Comparison of ENCODE assay signal across 30 cellular contexts in genomic region chr4:124505211-124505610, GRCh38.
"Had no signal": no experiment of that assay in that cellular context is flagged by ENCODE, and none has a peak within 500 bp of the region (broad histone marks: within the 10 kb centered on the region; RNA-seq: fewer than 3 reads in every experiment).

No MANE protein-coding gene starts in this region.

- H3K27ac Mint-ChIP-seq: activated B cell treated with CpG ODN at 0.5 μM for 24 hours; activated CD4-positive, alpha-beta memory T cell treated with anti-CD3 and anti-CD28 coated beads, Interleukin-2, amount 10 ng/mL, durations not matched to agents 7 days and 5 days; activated CD8-positive, alpha-beta memory T cell treated with anti-CD3 and anti-CD28 coated beads, Interleukin-2, amount 10 ng/mL, durations not matched to agents 7 days and 5 days; activated naive CD4-positive, alpha-beta T cell treated with anti-CD3 and anti-CD28 coated beads, Interleukin-2, amount 10 ng/mL, durations not matched to agents 7 days and 5 days; activated naive CD8-positive, alpha-beta T cell; activated naive CD8-positive, alpha-beta T cell treated with anti-CD3 and anti-CD28 coated beads, Interleukin-2, amount 50 U/mL, for 24 hours; brain had no signal

- H3K4me3 ChIP-seq: cardiac muscle cell had no signal

- H3K27me3 ChIP-seq: cardiac muscle cell had no signal

- H3K9me3 Mint-ChIP-seq: activated B cell treated with CpG ODN at 0.5 μM for 24 hours; activated naive CD4-positive, alpha-beta T cell treated with anti-CD3 and anti-CD28 coated beads, Interleukin-2, amount 10 ng/mL, durations not matched to agents 7 days and 5 days; activated naive CD8-positive, alpha-beta T cell treated with anti-CD3 and anti-CD28 coated beads, Interleukin-2, amount 50 U/mL, for 24 hours had no signal

- H3K4me3 Mint-ChIP-seq: activated B cell treated with CpG ODN at 0.5 μM for 24 hours; activated CD4-positive, alpha-beta memory T cell treated with anti-CD3 and anti-CD28 coated beads, Interleukin-2, amount 10 ng/mL, durations not matched to agents 7 days and 5 days; activated CD8-positive, alpha-beta memory T cell treated with anti-CD3 and anti-CD28 coated beads, Interleukin-2, amount 10 ng/mL, durations not matched to agents 7 days and 5 days; activated naive CD4-positive, alpha-beta T cell treated with anti-CD3 and anti-CD28 coated beads, Interleukin-2, amount 10 ng/mL, durations not matched to agents 7 days and 5 days; activated naive CD8-positive, alpha-beta T cell; activated naive CD8-positive, alpha-beta T cell treated with anti-CD3 and anti-CD28 coated beads, Interleukin-2, amount 50 U/mL, for 24 hours; brain; central memory CD8-positive, alpha-beta T cell had no signal

- H3K36me3 ChIP-seq: cardiac muscle cell had no signal

- H3K27me3 Mint-ChIP-seq: activated B cell treated with CpG ODN at 0.5 μM for 24 hours; activated CD4-positive, alpha-beta memory T cell treated with anti-CD3 and anti-CD28 coated beads, Interleukin-2, amount 10 ng/mL, durations not matched to agents 7 days and 5 days; activated CD8-positive, alpha-beta memory T cell treated with anti-CD3 and anti-CD28 coated beads, Interleukin-2, amount 10 ng/mL, durations not matched to agents 7 days and 5 days; activated naive CD4-positive, alpha-beta T cell treated with anti-CD3 and anti-CD28 coated beads, Interleukin-2, amount 10 ng/mL, durations not matched to agents 7 days and 5 days; activated naive CD8-positive, alpha-beta T cell treated with anti-CD3 and anti-CD28 coated beads, Interleukin-2, amount 50 U/mL, for 24 hours; brain; central memory CD8-positive, alpha-beta T cell had no signal

- ATAC-seq: activated CD8-positive, alpha-beta memory T cell treated with anti-CD3 and anti-CD28 coated beads, Interleukin-2, amount 10 ng/mL, durations not matched to agents 7 days and 5 days; activated naive CD8-positive, alpha-beta T cell treated with anti-CD3 and anti-CD28 coated beads, Interleukin-2, amount 50 U/mL, for 24 hours had no signal

- H3K27ac ChIP-seq: cardiac muscle cell, VCaP had no signal

- DNase-seq: activated B cell treated with CpG ODN at 0.5 μM for 24 hours; activated CD4-positive, alpha-beta memory T cell treated with anti-CD3 and anti-CD28 coated beads, Interleukin-2, amount 10 ng/mL, durations not matched to agents 7 days and 5 days; activated CD4-positive, alpha-beta T cell treated with anti-CD3 and anti-CD28 coated beads for 48 hours; activated CD4-positive, CD25-positive, alpha-beta regulatory T cell treated with anti-CD3 and anti-CD28 coated beads, Interleukin-2, amount 50 U/mL, for 72 hours; activated CD8-positive, alpha-beta memory T cell treated with anti-CD3 and anti-CD28 coated beads for 24 hours; activated CD8-positive, alpha-beta memory T cell treated with anti-CD3 and anti-CD28 coated beads, Interleukin-2, amount 10 ng/mL, durations not matched to agents 7 days and 5 days; activated CD8-positive, alpha-beta memory T cell treated with anti-CD3 and anti-CD28 coated beads, Interleukin-2, amount 50 U/mL, for 48 hours; activated effector memory CD4-positive, alpha-beta T cell treated with Interleukin-2 at 50 U/mL for 16 hours; activated naive CD4-positive, alpha-beta T cell treated with anti-CD3 and anti-CD28 coated beads, Interleukin-2, amount 10 ng/mL, durations not matched to agents 7 days and 5 days; activated naive CD8-positive, alpha-beta T cell treated with anti-CD3 and anti-CD28 coated beads, Interleukin-2, amount 50 U/mL, for 24 hours; activated T-cell treated with anti-CD3 and anti-CD28 coated beads, Interleukin-2, amount 50 U/mL, for 48 hours; anterior cingulate cortex; Karpas-422; KBM-7; NCI-H1105; NCI-H1417 treated with DMSO at 0.1 percent for 48 hours; NCI-H187 treated with DMSO at 0.1 percent for 48 hours; NCI-H2081; NCI-H226; OCI-M1; Right ventricle myocardium superior; SW 1271; T-helper 1 cell; T-helper 2 cell; T-helper 9 cell had no signal

- H3K4me1 Mint-ChIP-seq: activated B cell treated with CpG ODN at 0.5 μM for 24 hours; activated CD4-positive, alpha-beta memory T cell treated with anti-CD3 and anti-CD28 coated beads, Interleukin-2, amount 10 ng/mL, durations not matched to agents 7 days and 5 days; activated CD8-positive, alpha-beta memory T cell treated with anti-CD3 and anti-CD28 coated beads, Interleukin-2, amount 10 ng/mL, durations not matched to agents 7 days and 5 days; activated naive CD4-positive, alpha-beta T cell treated with anti-CD3 and anti-CD28 coated beads, Interleukin-2, amount 10 ng/mL, durations not matched to agents 7 days and 5 days; activated naive CD8-positive, alpha-beta T cell treated with anti-CD3 and anti-CD28 coated beads, Interleukin-2, amount 50 U/mL, for 24 hours; central memory CD8-positive, alpha-beta T cell had no signal

- H3K36me3 Mint-ChIP-seq: activated CD8-positive, alpha-beta memory T cell treated with anti-CD3 and anti-CD28 coated beads, Interleukin-2, amount 10 ng/mL, durations not matched to agents 7 days and 5 days; activated naive CD4-positive, alpha-beta T cell treated with anti-CD3 and anti-CD28 coated beads, Interleukin-2, amount 10 ng/mL, durations not matched to agents 7 days and 5 days; activated naive CD8-positive, alpha-beta T cell; brain had no signal
